18 cellular contexts compared by ENCODE assay signal in genomic region chr11:2751523-2752203, GRCh38. TPM values are rescaled to one million over a fixed set of nuclear protein-coding genes. Genes with fewer than 3 reads are reported as not detected.
DNase-seq lines count a peak whose midpoint lies in the region; ATAC-seq and TF ChIP-seq lines count a peak whose summit lies in the region.
"Had no signal": no experiment of that assay in that cellular context is flagged by ENCODE, and none has a peak within 500 bp of the region (broad histone marks: within the 10 kb centered on the region; RNA-seq: fewer than 3 reads in every experiment).

No MANE protein-coding gene starts in this region.

- no peak overlapping the region for H4K91ac ChIP-seq in IMR-90 (ENCODE audit: insufficient read depth, low read depth, low read length)

- POLR2A ChIA-PET in IMR-90 (lab: Charles Lee; ENCODE audit: unreplicated experiment), result no interaction called here

- 81% methylated on average over 12 of the region's 24 CpGs; no CpG with 5 or more reads in 1 of the 2 experiments for WGBS in IMR-90 (ENCODE audit: extremely low coverage in 2 of 2, insufficient read length in 1 of 2), 2 experiments

- no peak overlapping the region for H2AK9ac ChIP-seq in IMR-90 (replicated peaks; ENCODE audit: low read depth, low read length, poor library complexity)

- H2BK120ac ChIP-seq in IMR-90 (ENCODE audit: low read depth, low read length), result no peak overlapping the region

- H4K20me1 ChIP-seq in IMR-90 (ENCODE audit: insufficient read depth, low read length), result no peaks in the 10 kb centered on the region

- no peak overlapping the region for H3K56ac ChIP-seq in IMR-90 (ENCODE audit: extremely low read depth, insufficient read depth, low read length)

- H3K9me3 ChIP-seq in IMR-90 (ENCODE audit: control insufficient read depth, insufficient read depth, low read length) (peaks cover 1% of the 10 kb centered on the region; the same call in 1 of the 2 replicates), lower lobe of right lung (no peaks in the 10 kb centered on the region)

- H3K4me1 ChIP-seq in IMR-90 (ENCODE audit: control insufficient read depth, insufficient read depth, low read length), result no peaks in the 10 kb centered on the region
- H3K4me1 ChIP-seq in lower lobe of right lung, result no peaks in the 10 kb centered on the region

- no peak overlapping the region for H2BK20ac ChIP-seq in IMR-90 (ENCODE audit: low read depth, low read length)

- H3K27me3 ChIP-seq in IMR-90 (ENCODE audit: control insufficient read depth, insufficient read depth, low read length) (peaks cover 32% of the 10 kb centered on the region), lower lobe of right lung (ENCODE audit: low read depth) (no peaks in the 10 kb centered on the region)

- H3K27ac ChIP-seq in IMR-90 (ENCODE audit: insufficient read depth, low read length), result no peak overlapping the region
- no peak overlapping the region for H3K27ac ChIP-seq in lower lobe of right lung
- H3K27ac ChIP-seq: 22Rv1, HL-60, KMS-11, PC-9 had no signal

- in situ Hi-C loops in IMR-90 (cut with MboI; ENCODE audit: low sequenced_read_pairs), result no loop called here

- no peak for TF ChIP-seq POLR2A in IMR-90 (IDR thresholded peaks at IDR 0.05; ENCODE audit: low read depth, low read length)

- no peak overlapping the region for H3K27ac Mint-ChIP-seq in activated CD8-positive, alpha-beta memory T cell treated with anti-CD3 and anti-CD28 coated beads, Interleukin-2, amount 10 ng/mL, durations not matched to agents 7 days and 5 days

- H2AFZ ChIP-seq in IMR-90 (replicated peaks; ENCODE audit: low read length, poor library complexity), result peak overlapping the region; percentile 43
- H2AFZ ChIP-seq: PC-9 had no signal

- H2BK5ac ChIP-seq in IMR-90 (ENCODE audit: low read depth, low read length, poor library complexity, severe bottlenecking), result no peak overlapping the region

- H3K36me3 Mint-ChIP-seq in activated CD8-positive, alpha-beta memory T cell treated with anti-CD3 and anti-CD28 coated beads, Interleukin-2, amount 10 ng/mL, durations not matched to agents 7 days and 5 days, result no peaks in the 10 kb centered on the region

- H3K4ac ChIP-seq in IMR-90 (ENCODE audit: low read depth, low read length), result no peak overlapping the region

- no peak overlapping the region for H4K8ac ChIP-seq in IMR-90 (ENCODE audit: low read depth in 2 of 2, low read length in 2 of 2)

- TF ChIP-seq CTCF in IMR-90 (conservative IDR thresholded peaks at IDR 0.05; ENCODE audit: low read depth, low read length) (no peak), lower lobe of right lung (IDR thresholded peaks at IDR 0.05) (no peak)

- ATAC-seq in IMR-90 (ENCODE audit: low read depth) (no peak), lower lobe of right lung (peak in 1 of 2 donors; percentile 26), GM18498 (IDR thresholded peaks at IDR 0.05; ENCODE audit: unreplicated experiment) (no peak)
- ATAC-seq in activated CD8-positive, alpha-beta memory T cell treated with anti-CD3 and anti-CD28 coated beads, Interleukin-2, amount 10 ng/mL, durations not matched to agents 7 days and 5 days, result no peak

- no peaks in the 10 kb centered on the region for H3K27me3 Mint-ChIP-seq in activated CD8-positive, alpha-beta memory T cell treated with anti-CD3 and anti-CD28 coated beads, Interleukin-2, amount 10 ng/mL, durations not matched to agents 7 days and 5 days

- H4K5ac ChIP-seq in IMR-90 (ENCODE audit: low read depth, low read length), result no peak overlapping the region

- no peak for TF ChIP-seq RAD21 in IMR-90 (IDR thresholded peaks at IDR 0.05; ENCODE audit: low read length)

- DNase-seq in activated effector memory CD4-positive, alpha-beta T cell treated with anti-CD3 and anti-CD28 coated beads, Interleukin-2, amount 50 U/mL, for 16 hours, result peak; percentile 43
- no peak for DNase-seq in activated effector memory CD4-positive, alpha-beta T cell treated with Interleukin-2 at 50 U/mL for 16 hours
- no peak for DNase-seq in IMR-90
- peak; percentile 37 for DNase-seq in lower lobe of right lung
- peak; percentile 47 for DNase-seq in retina
- DNase-seq in activated CD8-positive, alpha-beta memory T cell treated with anti-CD3 and anti-CD28 coated beads, Interleukin-2, amount 10 ng/mL, durations not matched to agents 7 days and 5 days, result no peak
- DNase-seq in NCI-H187 (lab: John Stamatoyannopoulos, UW), result no peak
- DNase-seq: C1 segment of cervical spinal cord, DMS79, GOT3, NCI-H1092, NCI-H1694, NCI-H446 had no signal

- H3K9me3 Mint-ChIP-seq in activated CD8-positive, alpha-beta memory T cell treated with anti-CD3 and anti-CD28 coated beads, Interleukin-2, amount 10 ng/mL, durations not matched to agents 7 days and 5 days (ENCODE audit: low read depth), result peaks cover 2% of the 10 kb centered on the region

- H3K4me1 Mint-ChIP-seq in activated CD8-positive, alpha-beta memory T cell treated with anti-CD3 and anti-CD28 coated beads, Interleukin-2, amount 10 ng/mL, durations not matched to agents 7 days and 5 days, result peaks cover 3% of the 10 kb centered on the region

- no peak overlapping the region for H3K23ac ChIP-seq in IMR-90 (ENCODE audit: low read depth, low read length)

- H3K9me1 ChIP-seq in IMR-90 (ENCODE audit: insufficient read depth, low read length), result no peaks in the 10 kb centered on the region

- no peaks in the 10 kb centered on the region for H3K36me3 ChIP-seq in IMR-90 (ENCODE audit: control insufficient read depth, insufficient read depth, low read length)
- no peaks in the 10 kb centered on the region for H3K36me3 ChIP-seq in lower lobe of right lung

- H3K9ac ChIP-seq in IMR-90 (ENCODE audit: low read depth, low read length), result no peak overlapping the region
- H3K9ac ChIP-seq: KMS-11 had no signal

- BruUV-seq in IMR-90 (replicated peaks; lab: Mats Ljungman, UMichigan), result no TSS peak

- dilution Hi-C loops in IMR-90 (cut with HindIII; ENCODE audit: low sequenced_read_pairs, unreplicated experiment), result no loop called here

- no peak overlapping the region for H2BK15ac ChIP-seq in IMR-90 (ENCODE audit: low read depth, low read length)

- intact Hi-C loops in IMR-90 (cut with micrococcal nuclease), result no loop called here
- intact Hi-C loops in lower lobe of right lung (cut with DNase I), result no loop called here

- H3K4me3 Mint-ChIP-seq in activated CD8-positive, alpha-beta memory T cell treated with anti-CD3 and anti-CD28 coated beads, Interleukin-2, amount 10 ng/mL, durations not matched to agents 7 days and 5 days, result no peak overlapping the region

- H3K4me3 ChIP-seq in IMR-90 (ENCODE audit: insufficient read depth, low read depth, low read length) (no peak overlapping the region), lower lobe of right lung (no peak overlapping the region)
- H3K4me3 ChIP-seq: PC-9 had no signal

- no peak overlapping the region for H2AK5ac ChIP-seq in IMR-90 (ENCODE audit: low read depth, low read length)

- H3K79me1 ChIP-seq in IMR-90 (ENCODE audit: low read depth in 1 of 2, low read length in 2 of 2), result no peaks in the 10 kb centered on the region

- no peak overlapping the region; the same call in 1 of the 2 replicates for H3K14ac ChIP-seq in IMR-90 (replicated peaks; ENCODE audit: low read depth, low read length)

- H3K4me2 ChIP-seq in IMR-90 (ENCODE audit: low read depth, low read length), result no peak overlapping the region
- H3K4me2 ChIP-seq: KMS-11, PC-9 had no signal

- H3K18ac ChIP-seq in IMR-90 (ENCODE audit: low read depth, low read length), result no peak overlapping the region

- CTCF ChIA-PET in IMR-90 (lab: Yijun Ruan, JAX), result no interaction called here
- CTCF ChIA-PET in activated CD8-positive, alpha-beta memory T cell treated with anti-CD3 and anti-CD28 coated beads, Interleukin-2, amount 10 ng/mL, durations not matched to agents 7 days and 5 days (lab: Charles Lee), result interaction anchor here (1.6 kb wide), 1 partner anchor 136 kb away, joined by 4 read pairs; no protein-coding TSS in a partner anchor

TF ChIP-seq in IMR-90, 13 proteins besides CTCF, POLR2A, EP300 and RAD21:
- TF ChIP-seq ELK1 (IDR thresholded peaks at IDR 0.05; ENCODE audit: borderline replicate concordance, low read depth, low read length) (no peak), RCOR1 (IDR thresholded peaks at IDR 0.05; ENCODE audit: insufficient replicate concordance, low read length) (no peak), SMC3 (IDR thresholded peaks at IDR 0.05; ENCODE audit: low read depth, low read length) (no peak), MAFK (IDR thresholded peaks at IDR 0.05; ENCODE audit: low read depth, low read length) (no peak), CEBPB (IDR thresholded peaks at IDR 0.05; ENCODE audit: low read depth, low read length) (no peak), USF2 (IDR thresholded peaks at IDR 0.05; ENCODE audit: low read depth, low read length) (no peak), RFX5 (IDR thresholded peaks at IDR 0.05; ENCODE audit: low read depth, low read length) (no peak), FOS (IDR thresholded peaks at IDR 0.05; ENCODE audit: low read depth, low read length) (no peak), MAZ (IDR thresholded peaks at IDR 0.05; ENCODE audit: borderline replicate concordance, low read depth, low read length) (no peak)

RNA-seq across cellular contexts. Expression of gene KCNQ1OT1, which starts 51.9 kb away (rescaled TPM):
- 1.9 and 2.0 TPM in 2 replicates for total RNA-seq in IMR-90 (2012; rRNA removed)
- 0.11 and 0.14 TPM in 2 replicates for polyA plus RNA-seq in IMR-90 (2012; rRNA removed)
- polyA plus RNA-seq in IMR-90 (2012; cell fraction: cytosol; rRNA removed), result under 0.01 TPM in 2 replicates
- 0.57 and 1.3 TPM in 2 replicates for polyA plus RNA-seq in IMR-90 (2012; cell fraction: nucleus; rRNA removed; ENCODE audit: low replicate concordance)
- 1.6 TPM for total RNA-seq in lower lobe of right lung
- under 1 TPM; 0.33 to 0.44 TPM for total RNA-seq in activated CD8-positive, alpha-beta memory T cell treated with anti-CD3 and anti-CD28 coated beads, Interleukin-2, amount 10 ng/mL, durations not matched to agents 7 days and 5 days

Comparison
In these comparisons a context has a peak if more than half of its experiments do, and no peak if none do; other contexts are left out.
1. DNase-seq: peak in activated effector memory CD4-positive, alpha-beta T cell treated with anti-CD3 and anti-CD28 coated beads, Interleukin-2, amount 50 U/mL, for 16 hours (single experiment), lower lobe of right lung (single experiment) and retina (single experiment); none in activated effector memory CD4-positive, alpha-beta T cell treated with Interleukin-2 at 50 U/mL for 16 hours (single experiment), IMR-90 (single experiment), activated CD8-positive, alpha-beta memory T cell treated with anti-CD3 and anti-CD28 coated beads, Interleukin-2, amount 10 ng/mL, durations not matched to agents 7 days and 5 days (single experiment) and NCI-H187 (0 of 2).